ENCODE assay signal across 8 cellular contexts in the genomic region with DNA sequence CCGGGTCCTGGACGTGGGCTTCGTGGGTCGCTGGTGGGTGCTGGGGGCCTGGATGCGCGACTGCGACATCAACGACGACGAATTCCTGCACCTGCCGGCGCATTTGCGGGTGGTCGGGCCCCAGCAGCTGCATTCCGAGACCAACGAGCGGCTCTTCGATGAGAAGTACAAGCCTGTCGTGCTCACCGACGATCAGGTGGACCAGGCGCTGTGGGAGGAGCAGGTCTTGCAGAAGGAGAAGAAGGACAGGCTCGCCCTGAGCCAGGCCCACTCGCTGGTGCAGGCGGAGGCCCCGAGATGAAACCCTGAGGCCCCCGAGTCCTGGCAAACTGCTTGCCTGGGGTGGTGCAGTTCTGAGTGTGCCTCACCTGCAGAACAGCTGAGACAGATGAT. TPM values are rescaled to one million over a fixed set of nuclear protein-coding genes. Genes with fewer than 3 reads are reported as not detected.
DNase-seq lines count a peak whose midpoint lies in the region; ATAC-seq and TF ChIP-seq lines count a peak whose summit lies in the region.

No MANE protein-coding gene starts in this region.

- H3K18ac ChIP-seq in mesenchymal stem cell (ENCODE audit: low read depth in 1 of 2, low read length in 2 of 2) = no peak overlapping the region

- H2BK12ac ChIP-seq in mesenchymal stem cell (ENCODE audit: low read length in 2 of 2) = no peak overlapping the region

- H3K27ac ChIP-seq in heart left ventricle = peak overlapping the region in 10 of 12 donors; percentile 70 to 92 (median 86)
- H3K27ac ChIP-seq in mesenchymal stem cell (ENCODE audit: low read length, poor library complexity, severe bottlenecking) = no peak overlapping the region

- no peaks in the 10 kb centered on the region for H3K27me3 ChIP-seq in heart left ventricle
- H3K27me3 ChIP-seq in mesenchymal stem cell (ENCODE audit: control insufficient read depth in 1 of 2, insufficient read depth in 1 of 2, low read length in 2 of 2) = no peaks in the 10 kb centered on the region

- peaks cover 0 to 41% (median 22%) of the 10 kb centered on the region in 9 donors for H3K36me3 ChIP-seq in heart left ventricle
- peaks cover 20 to 40% of the 10 kb centered on the region in 2 experiments for H3K36me3 ChIP-seq in mesenchymal stem cell (ENCODE audit: control insufficient read depth in 1 of 2, insufficient read depth in 2 of 2, low read depth in 1 of 2, low read length in 2 of 2)

- H2BK120ac ChIP-seq in mesenchymal stem cell (ENCODE audit: low read depth, low read length) = no peak overlapping the region

- H2BK5ac ChIP-seq in mesenchymal stem cell (ENCODE audit: low read depth, low read length, poor library complexity, severe bottlenecking) = no peak overlapping the region

- peak overlapping the region in 1 of 2 experiments; percentile 83 for H3K23ac ChIP-seq in mesenchymal stem cell (ENCODE audit: low read length in 2 of 2)

- H3K79me1 ChIP-seq in mesenchymal stem cell (replicated peaks; ENCODE audit: low read length, poor library complexity, severe bottlenecking) = peaks cover 28% of the 10 kb centered on the region

- H3K4me1 ChIP-seq in heart left ventricle (peaks cover 3 to 32% (median 18%) of the 10 kb centered on the region in 12 donors), mesenchymal stem cell (ENCODE audit: control insufficient read depth, insufficient read depth, low read depth, low read length) (peaks cover 19% of the 10 kb centered on the region)

- H3K9me3 ChIP-seq in heart left ventricle = no peaks in the 10 kb centered on the region
- H3K9me3 ChIP-seq in mesenchymal stem cell (ENCODE audit: control insufficient read depth, low read length) = no peaks in the 10 kb centered on the region

- TF ChIP-seq POLR2A in heart left ventricle (IDR thresholded peaks at IDR 0.05) = no peak

- peak overlapping the region in 1 of 2 experiments; percentile 83 for H3K14ac ChIP-seq in mesenchymal stem cell (ENCODE audit: low read length in 2 of 2)

- no peak for DNase-seq in heart left ventricle
- no peak for DNase-seq in left cardiac atrium
- DNase-seq in mesenchymal stem cell = no peak

- H3K4me3 ChIP-seq in heart left ventricle (peak overlapping the region; percentile 72 to 100 (median 96)), mesenchymal stem cell (ENCODE audit: insufficient read depth in 1 of 2, low read depth in 1 of 2, low read length in 2 of 2) (peak overlapping the region; percentile 93 to 95)

- no peak overlapping the region for H2BK15ac ChIP-seq in mesenchymal stem cell (ENCODE audit: low read depth, poor library complexity, severe bottlenecking)

- peak overlapping the region; percentile 82 to 96 (median 86) for H3K4me3 Mint-ChIP-seq in brain

- H3K36me3 Mint-ChIP-seq in brain = peaks cover 23% of the 10 kb centered on the region

- H3K4ac ChIP-seq in mesenchymal stem cell (ENCODE audit: low read depth in 1 of 2, low read length in 2 of 2) = peak overlapping the region; percentile 91 to 99

- H2AFZ ChIP-seq in mesenchymal stem cell (ENCODE audit: low read depth, low read length) = no peak overlapping the region

- peak overlapping the region; percentile 89 for H4K8ac ChIP-seq in mesenchymal stem cell (ENCODE audit: low read length)

- peak overlapping the region; percentile 92 for H3K9ac ChIP-seq in mesenchymal stem cell (ENCODE audit: low read length)

- peaks cover 12% of the 10 kb centered on the region for H3K27me3 Mint-ChIP-seq in brain

- intact Hi-C loops in heart left ventricle (cut with DNase I) = loop anchor here in 7 of 10 donors (2.0 to 5.0 kb wide), 4 partner anchors 52 to 59 kb away; partner anchors contain the start of gene CARM1 (in 2 of the 7)
- intact Hi-C loops in left cardiac atrium (cut with DNase I) = loop anchor here in 1 of 2 donors (10.0 kb wide), 1 partner anchor 55 kb away; the partner anchor contains the start of gene CARM1

- no peak overlapping the region for H2AK5ac ChIP-seq in mesenchymal stem cell (ENCODE audit: low read length, severe bottlenecking)

- no peak overlapping the region for H4K91ac ChIP-seq in mesenchymal stem cell (ENCODE audit: low read length)

- H3K4me2 ChIP-seq in mesenchymal stem cell (ENCODE audit: low read length, poor library complexity, severe bottlenecking) = peak overlapping the region; percentile 98

- WGBS in heart left ventricle, 4 donors = 8 to 15% (median 12%) methylated on average over 11 to 27 of the region's 27 CpGs
- WGBS in mesenchymal stem cell = 18% methylated on average over 27 of the region's 27 CpGs

- TF ChIP-seq CTCF in heart left ventricle (IDR thresholded peaks at IDR 0.05) (no peak), brain (conservative IDR thresholded peaks at IDR 0.05) (no peak)

- ATAC-seq in heart left ventricle (no peak), left cardiac atrium (no peak), GM18867 (IDR thresholded peaks at IDR 0.05; ENCODE audit: unreplicated experiment) (no peak), HG03520 (IDR thresholded peaks at IDR 0.05; ENCODE audit: unreplicated experiment) (no peak), GM18511 (IDR thresholded peaks at IDR 0.05; ENCODE audit: unreplicated experiment) (no peak), HG03342 (IDR thresholded peaks at IDR 0.05; ENCODE audit: unreplicated experiment) (no peak)

- peaks cover 25% of the 10 kb centered on the region for H3K4me1 Mint-ChIP-seq in brain

- peak overlapping the region in 3 of 5 experiments; percentile 45 to 61 (median 57) for H3K27ac Mint-ChIP-seq in brain

- H3K9me3 Mint-ChIP-seq in brain = no peaks in the 10 kb centered on the region

RNA-seq across cellular contexts. Expression of gene TIMM29, which starts 0.8 kb away (rescaled TPM):
- total RNA-seq in heart left ventricle (10 to 100 TPM; 10.0 to 29.3 (median 14.5) TPM), left cardiac atrium (10 to 100 TPM; 12.7 to 15.1 TPM)
- polyA plus RNA-seq in heart left ventricle (10 to 100 TPM; 15.5 to 17.3 TPM), brain (ENCODE audit: insufficient read depth, low read depth, low replicate concordance) (18.0 TPM)
- polyA plus RNA-seq in mesenchymal stem cell (2013, experiment 1 of 2) = 20.0 TPM
- polyA plus RNA-seq in mesenchymal stem cell (2013, experiment 2 of 2) = 22.7 TPM

RNA-seq across cellular contexts. Expression of gene YIPF2, which starts 1.0 kb away (rescaled TPM):
- total RNA-seq in heart left ventricle = 10 to 100 TPM; 11.5 to 27.1 (median 17.3) TPM
- 10 to 100 TPM; 21.5 to 38.7 TPM for polyA plus RNA-seq in heart left ventricle
- total RNA-seq in left cardiac atrium = 10 to 100 TPM; 26.5 to 31.8 TPM
- 55.1 TPM for polyA plus RNA-seq in brain (ENCODE audit: insufficient read depth, low read depth, low replicate concordance)
- polyA plus RNA-seq in mesenchymal stem cell (2013, experiment 1 of 2) = 51.4 TPM
- 51.4 TPM for polyA plus RNA-seq in mesenchymal stem cell (2013, experiment 2 of 2)

RNA-seq across cellular contexts. Expression of gene SMARCA4, which starts 31.4 kb away (rescaled TPM):
- total RNA-seq in heart left ventricle (10 to 100 TPM; 34.1 to 70.9 (median 48.3) TPM), left cardiac atrium (10 to 100 TPM; 43.5 to 53.6 TPM)
- polyA plus RNA-seq in heart left ventricle (10 to 100 TPM; 49.5 to 62.5 TPM), brain (ENCODE audit: insufficient read depth, low read depth, low replicate concordance) (131 TPM)
- polyA plus RNA-seq in mesenchymal stem cell (2013, experiment 1 of 2) = 67.2 TPM
- 66.6 TPM for polyA plus RNA-seq in mesenchymal stem cell (2013, experiment 2 of 2)

RNA-seq across cellular contexts. Expression of gene CARM1, which starts 58.0 kb away (rescaled TPM):
- total RNA-seq in heart left ventricle (10 to 100 TPM; 22.4 to 39.5 (median 29.3) TPM), left cardiac atrium (10 to 100 TPM; 31.9 to 32.4 TPM)
- polyA plus RNA-seq in heart left ventricle (10 to 100 TPM; 26.9 to 38.6 TPM), brain (ENCODE audit: insufficient read depth, low read depth, low replicate concordance) (40.8 TPM)
- polyA plus RNA-seq in mesenchymal stem cell (2013, experiment 1 of 2) = 83.5 TPM
- polyA plus RNA-seq in mesenchymal stem cell (2013, experiment 2 of 2) = 82.1 TPM
